Comparison of ENCODE assay signal across 1 cellular context in genomic region chr9:129283705-129284606, GRCh38.
TF ChIP-seq lines count a peak whose summit lies in the region.

No MANE protein-coding gene starts in this region.

TF ChIP-seq in GM23338, 12 proteins besides CTCF, POLR2A, EP300 and RAD21 (continued from another document):
- TF ChIP-seq ZNF462 (CRISPR knock-in tag; IDR thresholded peaks at IDR 0.05) (no peak), EZH2phosphoT487 (IDR thresholded peaks at IDR 0.05; ENCODE audit: unreplicated experiment) (no peak)
TF ChIP-seq in GM23338: peak in this region for 0.
